Comparison of ENCODE assay signal across 8 cellular contexts in the genomic region with DNA sequence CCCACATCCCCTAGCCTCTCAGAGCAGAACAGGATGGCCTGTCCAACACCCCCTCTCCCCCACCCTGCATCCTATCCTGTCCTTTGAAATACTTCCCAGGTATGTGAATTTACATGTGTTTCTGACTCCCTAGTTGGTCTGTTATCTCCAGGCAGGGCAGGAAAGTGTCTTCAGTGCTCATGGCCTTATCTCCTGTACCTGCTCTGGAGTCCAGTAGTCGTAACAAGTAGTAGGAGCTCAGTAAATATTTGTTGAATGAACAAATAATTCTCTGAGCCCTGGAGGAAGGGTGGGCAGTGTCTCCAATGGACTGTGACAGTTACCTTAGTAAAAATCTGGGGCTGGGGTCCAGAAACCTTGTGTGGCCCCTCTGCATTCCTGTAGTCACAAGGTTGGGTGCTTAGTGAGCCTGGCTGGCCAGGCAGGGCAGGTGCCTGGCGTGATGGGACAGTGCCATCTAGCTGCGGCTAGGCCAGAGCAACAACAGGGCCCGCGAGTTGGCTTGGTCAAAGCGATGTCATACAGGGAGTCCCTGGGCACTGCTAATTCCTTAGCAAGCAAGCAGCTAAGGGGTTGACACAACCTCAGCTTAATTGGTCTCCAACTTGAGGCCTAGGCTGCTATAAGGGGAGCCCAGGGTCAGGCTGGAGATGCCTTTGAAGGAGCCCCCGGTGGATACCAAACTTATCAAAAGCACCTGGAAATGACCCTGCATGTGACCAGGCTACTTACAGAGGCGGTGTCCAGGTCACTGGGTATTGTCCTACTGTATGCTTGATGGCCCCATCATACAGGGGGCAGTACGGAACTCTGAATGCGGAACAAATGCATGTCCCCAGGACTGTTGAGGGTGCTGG.
DNase-seq lines count a peak whose midpoint lies in the region; ATAC-seq and TF ChIP-seq lines count a peak whose summit lies in the region.

No MANE protein-coding gene starts in this region.

- no peaks in the 10 kb centered on the region for H3K4me1 ChIP-seq in Peyer's patch
- H3K4me1 ChIP-seq in gastroesophageal sphincter, result no peaks in the 10 kb centered on the region
- peaks cover 1% of the 10 kb centered on the region for H3K4me1 ChIP-seq in ovary (ENCODE audit: insufficient read depth)

- no peaks in the 10 kb centered on the region for H3K4me1 Mint-ChIP-seq in activated T-helper 2 cell treated with anti-CD3 and anti-CD28 coated beads, Interferon-gamma antibody, Interleukin-2, Interleukin-4, amounts not matched to agents 10 μg/mL and 5 μg/mL and 100 μg/mL, durations not matched to agents 14 hours and 24 hours and 36 hours (ENCODE audit: low read depth)

- no peak overlapping the region for H3K27ac ChIP-seq in Peyer's patch
- H3K27ac ChIP-seq in gastroesophageal sphincter, result no peak overlapping the region
- H3K27ac ChIP-seq in ovary, result no peak overlapping the region

- H3K27ac Mint-ChIP-seq in activated T-helper 2 cell treated with anti-CD3 and anti-CD28 coated beads, Interferon-gamma antibody, Interleukin-2, Interleukin-4, amounts not matched to agents 10 μg/mL and 5 μg/mL and 100 μg/mL, durations not matched to agents 14 hours and 24 hours and 36 hours, result no peak overlapping the region

- H3K4me3 ChIP-seq in Peyer's patch (no peak overlapping the region), gastroesophageal sphincter (no peak overlapping the region), ovary (no peak overlapping the region)

- peaks cover 11% of the 10 kb centered on the region for H3K27me3 Mint-ChIP-seq in activated T-helper 2 cell treated with anti-CD3 and anti-CD28 coated beads, Interferon-gamma antibody, Interleukin-2, Interleukin-4, amounts not matched to agents 10 μg/mL and 5 μg/mL and 100 μg/mL, durations not matched to agents 14 hours and 24 hours and 36 hours (ENCODE audit: low read depth)

- no peak for TF ChIP-seq EP300 in gastroesophageal sphincter (IDR thresholded peaks at IDR 0.05)
- no peak for TF ChIP-seq EP300 in ovary (IDR thresholded peaks at IDR 0.05)

- ATAC-seq in GM18909 (IDR thresholded peaks at IDR 0.05; ENCODE audit: poor library complexity, unreplicated experiment), result peak; percentile 70
- ATAC-seq in gastroesophageal sphincter, result peak; percentile 57
- no peak for ATAC-seq in GM21447 (IDR thresholded peaks at IDR 0.05; ENCODE audit: unreplicated experiment)

- peak in 4 of 6 experiments; percentile 68 to 87 (median 77) for TF ChIP-seq CTCF in Peyer's patch (IDR thresholded peaks at IDR 0.05)
- TF ChIP-seq CTCF in gastroesophageal sphincter (IDR thresholded peaks at IDR 0.05), result peak in 3 of 4 experiments; percentile 44 to 66 (median 56)
- TF ChIP-seq CTCF in ovary (IDR thresholded peaks at IDR 0.05), result peak in 1 of 3 donors; percentile 61

- intact Hi-C loops in activated T-helper 2 cell treated with anti-CD3 and anti-CD28 coated beads, Interferon-gamma antibody, Interleukin-2, Interleukin-4, amounts not matched to agents 10 μg/mL and 5 μg/mL and 100 μg/mL, durations not matched to agents 14 hours and 24 hours and 36 hours (cut with micrococcal nuclease), result loop anchor here (1.0 to 10.0 kb wide), 2 partner anchors 88 to 409 kb away; partner anchors contain the start of gene CTTNBP2NL
- intact Hi-C loops in ovary (cut with DNase I), result loop anchor here in 2 of 4 donors (2.0 to 5.0 kb wide), 2 partner anchors 87 kb away; partner anchors contain the start of gene PPM1J (in 1 of the 2)

- H3K9me3 ChIP-seq in Peyer's patch (no peaks in the 10 kb centered on the region), gastroesophageal sphincter (no peaks in the 10 kb centered on the region), ovary (no peaks in the 10 kb centered on the region)

- H3K27me3 ChIP-seq in Peyer's patch, result no peaks in the 10 kb centered on the region
- H3K27me3 ChIP-seq in gastroesophageal sphincter, result peaks cover 9% of the 10 kb centered on the region
- no peaks in the 10 kb centered on the region for H3K27me3 ChIP-seq in ovary

- H3K9me3 Mint-ChIP-seq in activated T-helper 2 cell treated with anti-CD3 and anti-CD28 coated beads, Interferon-gamma antibody, Interleukin-2, Interleukin-4, amounts not matched to agents 10 μg/mL and 5 μg/mL and 100 μg/mL, durations not matched to agents 14 hours and 24 hours and 36 hours, result no peaks in the 10 kb centered on the region

- H3K4me3 Mint-ChIP-seq in activated T-helper 2 cell treated with anti-CD3 and anti-CD28 coated beads, Interferon-gamma antibody, Interleukin-2, Interleukin-4, amounts not matched to agents 10 μg/mL and 5 μg/mL and 100 μg/mL, durations not matched to agents 14 hours and 24 hours and 36 hours (ENCODE audit: low read depth), result no peak overlapping the region

- no peaks in the 10 kb centered on the region for H3K36me3 Mint-ChIP-seq in activated T-helper 2 cell treated with anti-CD3 and anti-CD28 coated beads, Interferon-gamma antibody, Interleukin-2, Interleukin-4, amounts not matched to agents 10 μg/mL and 5 μg/mL and 100 μg/mL, durations not matched to agents 14 hours and 24 hours and 36 hours (ENCODE audit: low read depth)

- TF ChIP-seq POLR2A in Peyer's patch (IDR thresholded peaks at IDR 0.05), result no peak
- TF ChIP-seq POLR2A in gastroesophageal sphincter (IDR thresholded peaks at IDR 0.05), result no peak
- TF ChIP-seq POLR2A in ovary (IDR thresholded peaks at IDR 0.05), result no peak

- no peaks in the 10 kb centered on the region for H3K36me3 ChIP-seq in Peyer's patch
- H3K36me3 ChIP-seq in gastroesophageal sphincter, result no peaks in the 10 kb centered on the region
- no peaks in the 10 kb centered on the region for H3K36me3 ChIP-seq in ovary

- peak; percentile 43 to 66 for DNase-seq in AML-193 (lab: John Stamatoyannopoulos, UW)
- peak; percentile 65 for DNase-seq in HuH-7 (ENCODE audit: low spot score)
- peak; percentile 31 to 80 (median 80) for DNase-seq in Peyer's patch
- DNase-seq in activated T-helper 2 cell treated with anti-CD3 and anti-CD28 coated beads, Interferon-gamma antibody, Interleukin-2, Interleukin-4, amounts not matched to agents 10 μg/mL and 5 μg/mL and 100 μg/mL, durations not matched to agents 14 hours and 24 hours and 36 hours (ENCODE audit: low spot score), result peak; percentile 42
- DNase-seq in ovary, result peak; percentile 42 to 81 (median 55)

- WGBS in gastroesophageal sphincter (ENCODE audit: low coverage in 1 of 2), 2 donors, result 0 to 80% methylated on average over 1 to 2 of the region's 10 CpGs
- WGBS in ovary, 3 donors, result 51 to 60% (median 54%) methylated on average over 9 to 10 of the region's 10 CpGs
